Comparison of ENCODE assay signal across 1 cellular context in the genomic region with DNA sequence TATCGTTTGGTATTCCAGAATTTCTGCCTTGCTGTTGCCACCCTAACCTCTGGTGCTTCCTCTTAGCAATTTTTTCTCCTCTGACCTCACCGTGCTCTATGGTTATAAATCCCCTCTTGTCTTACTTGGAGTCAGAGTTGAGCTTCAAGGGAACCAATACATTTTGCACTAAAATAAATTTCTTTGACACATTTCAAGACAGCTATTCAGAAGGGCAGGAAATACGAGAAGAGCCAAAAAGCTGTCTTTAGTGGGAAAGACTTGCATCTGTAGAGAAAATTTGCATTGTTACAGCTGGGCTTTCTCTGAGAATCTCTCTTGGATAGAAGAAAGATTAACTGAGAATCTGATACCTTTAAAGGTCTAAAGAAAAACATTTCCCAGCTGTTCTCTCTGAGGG.
TF ChIP-seq lines count a peak whose summit lies in the region.

No MANE protein-coding gene starts in this region.

TF ChIP-seq in IMR-90, 13 proteins besides CTCF, POLR2A, EP300 and RAD21 (continued from another document):
- no peak for TF ChIP-seq MAZ (IDR thresholded peaks at IDR 0.05; ENCODE audit: borderline replicate concordance, low read depth, low read length)
- no peak for TF ChIP-seq SMC3 (IDR thresholded peaks at IDR 0.05; ENCODE audit: low read depth, low read length)
- no peak for TF ChIP-seq MAFK (IDR thresholded peaks at IDR 0.05; ENCODE audit: low read depth, low read length)
- no peak for TF ChIP-seq CEBPB (IDR thresholded peaks at IDR 0.05; ENCODE audit: low read depth, low read length)
- no peak for TF ChIP-seq CHD1 (IDR thresholded peaks at IDR 0.05; ENCODE audit: low read depth, low read length)
- TF ChIP-seq, protein P1, sequence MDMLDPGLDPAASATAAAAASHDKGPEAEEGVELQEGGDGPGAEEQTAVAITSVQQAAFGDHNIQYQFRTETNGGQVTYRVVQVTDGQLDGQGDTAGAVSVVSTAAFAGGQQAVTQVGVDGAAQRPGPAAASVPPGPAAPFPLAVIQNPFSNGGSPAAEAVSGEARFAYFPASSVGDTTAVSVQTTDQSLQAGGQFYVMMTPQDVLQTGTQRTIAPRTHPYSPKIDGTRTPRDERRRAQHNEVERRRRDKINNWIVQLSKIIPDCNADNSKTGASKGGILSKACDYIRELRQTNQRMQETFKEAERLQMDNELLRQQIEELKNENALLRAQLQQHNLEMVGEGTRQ (IDR thresholded peaks at IDR 0.05; ENCODE audit: low read depth, low read length): no peak
- no peak for TF ChIP-seq RFX5 (IDR thresholded peaks at IDR 0.05; ENCODE audit: low read depth, low read length)
- TF ChIP-seq, protein P2, sequence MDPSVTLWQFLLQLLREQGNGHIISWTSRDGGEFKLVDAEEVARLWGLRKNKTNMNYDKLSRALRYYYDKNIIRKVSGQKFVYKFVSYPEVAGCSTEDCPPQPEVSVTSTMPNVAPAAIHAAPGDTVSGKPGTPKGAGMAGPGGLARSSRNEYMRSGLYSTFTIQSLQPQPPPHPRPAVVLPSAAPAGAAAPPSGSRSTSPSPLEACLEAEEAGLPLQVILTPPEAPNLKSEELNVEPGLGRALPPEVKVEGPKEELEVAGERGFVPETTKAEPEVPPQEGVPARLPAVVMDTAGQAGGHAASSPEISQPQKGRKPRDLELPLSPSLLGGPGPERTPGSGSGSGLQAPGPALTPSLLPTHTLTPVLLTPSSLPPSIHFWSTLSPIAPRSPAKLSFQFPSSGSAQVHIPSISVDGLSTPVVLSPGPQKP (IDR thresholded peaks at IDR 0.05; ENCODE audit: borderline replicate concordance, low read depth, low read length): no peak
- no peak for TF ChIP-seq FOS (IDR thresholded peaks at IDR 0.05; ENCODE audit: low read depth, low read length)
- no peak for TF ChIP-seq MXI1 (IDR thresholded peaks at IDR 0.05; ENCODE audit: borderline replicate concordance, low read depth, low read length)
- no peak for TF ChIP-seq RCOR1 (IDR thresholded peaks at IDR 0.05; ENCODE audit: insufficient replicate concordance, low read length)
- no peak for TF ChIP-seq NFE2L2 (IDR thresholded peaks at IDR 0.05; ENCODE audit: low read depth, low read length)
